Comparison of ENCODE assay signal across 8 cellular contexts in genomic region chr1:211415700-211416099, GRCh38.
DNase-seq lines count a peak whose midpoint lies in the region; ATAC-seq and TF ChIP-seq lines count a peak whose summit lies in the region.

No MANE protein-coding gene starts in this region.

- DNase-seq in activated naive CD4-positive, alpha-beta T cell treated with anti-CD3 and anti-CD28 coated beads for 36 hours, result no peak
- no peak for DNase-seq in activated naive CD4-positive, alpha-beta T cell (lab: John Stamatoyannopoulos, UW)
- no peak for DNase-seq in WERI-Rb-1
- DNase-seq in glomerular visceral epithelial cell (ENCODE audit: extremely low spot score), result peak; percentile 2
- DNase-seq in suprapubic skin (ENCODE audit: low spot score in 2 of 2), result no peak
- DNase-seq in H4 (ENCODE audit: low spot score), result no peak
- no peak for DNase-seq in NOMO-1 treated with dmso at 0.1 percent for 144 hours (lab: John Stamatoyannopoulos, UW; ENCODE audit: unreplicated experiment)

- no peak for TF ChIP-seq CTCF in WERI-Rb-1 (IDR thresholded peaks at IDR 0.05; ENCODE audit: low read depth, low read length)
- no peak for TF ChIP-seq CTCF in suprapubic skin (IDR thresholded peaks at IDR 0.05)

- no peak for ATAC-seq in HG03159 (IDR thresholded peaks at IDR 0.05; ENCODE audit: unreplicated experiment)

- CTCF ChIA-PET in activated naive CD4-positive, alpha-beta T cell treated with anti-CD3 and anti-CD28 coated beads for 36 hours (lab: Charles Lee), result interaction anchor here (0.6 to 2.3 kb wide), 4 partner anchors 61 to 99 kb away, joined by 3 to 6 read pairs (median 4); no protein-coding TSS in a partner anchor

- H3K4me3 Mint-ChIP-seq in activated naive CD4-positive, alpha-beta T cell treated with anti-CD3 and anti-CD28 coated beads for 36 hours, result peak overlapping the region; percentile 56

- intact Hi-C loops in activated naive CD4-positive, alpha-beta T cell treated with anti-CD3 and anti-CD28 coated beads for 36 hours (cut with micrococcal nuclease), result loop anchor here (2.0 kb wide), 1 partner anchor 35 kb away; no protein-coding TSS in a partner anchor

- H3K4me1 Mint-ChIP-seq in activated naive CD4-positive, alpha-beta T cell treated with anti-CD3 and anti-CD28 coated beads for 36 hours (ENCODE audit: low read depth), result peaks cover 16% of the 10 kb centered on the region

- H3K27me3 ChIP-seq in WERI-Rb-1 (ENCODE audit: insufficient read depth, low read depth, severe bottlenecking) (no peaks in the 10 kb centered on the region), suprapubic skin (peaks cover 11% of the 10 kb centered on the region)

- H3K36me3 ChIP-seq in WERI-Rb-1, result no peaks in the 10 kb centered on the region
- H3K36me3 ChIP-seq in suprapubic skin, result no peaks in the 10 kb centered on the region

- no peak for TF ChIP-seq POLR2A in suprapubic skin (IDR thresholded peaks at IDR 0.05)

- no peak for TF ChIP-seq EP300 in suprapubic skin (IDR thresholded peaks at IDR 0.05)

- H3K4me3 ChIP-seq in WERI-Rb-1 (ENCODE audit: low read depth, low read length) (peak overlapping the region; percentile 45), suprapubic skin (peak overlapping the region; percentile 52)

- H3K27ac ChIP-seq in WERI-Rb-1 (peak overlapping the region; percentile 23), suprapubic skin (no peak overlapping the region)

- H3K9me3 Mint-ChIP-seq in activated naive CD4-positive, alpha-beta T cell treated with anti-CD3 and anti-CD28 coated beads for 36 hours, result peaks cover 3% of the 10 kb centered on the region

- H3K4me1 ChIP-seq in suprapubic skin, result peaks cover 8% of the 10 kb centered on the region

- H3K27me3 Mint-ChIP-seq in activated naive CD4-positive, alpha-beta T cell treated with anti-CD3 and anti-CD28 coated beads for 36 hours (ENCODE audit: low read depth), result no peaks in the 10 kb centered on the region

- WGBS in suprapubic skin, result 79% methylated on average over 2 of the region's 2 CpGs

- no peak overlapping the region for H3K27ac Mint-ChIP-seq in activated naive CD4-positive, alpha-beta T cell treated with anti-CD3 and anti-CD28 coated beads for 36 hours

- H3K9me3 ChIP-seq in WERI-Rb-1 (ENCODE audit: severe bottlenecking) (no peaks in the 10 kb centered on the region), suprapubic skin (no peaks in the 10 kb centered on the region)

- H3K36me3 Mint-ChIP-seq in activated naive CD4-positive, alpha-beta T cell treated with anti-CD3 and anti-CD28 coated beads for 36 hours (ENCODE audit: low read depth), result peaks cover 3% of the 10 kb centered on the region
